8 cellular contexts compared by ENCODE assay signal in the genomic region with DNA sequence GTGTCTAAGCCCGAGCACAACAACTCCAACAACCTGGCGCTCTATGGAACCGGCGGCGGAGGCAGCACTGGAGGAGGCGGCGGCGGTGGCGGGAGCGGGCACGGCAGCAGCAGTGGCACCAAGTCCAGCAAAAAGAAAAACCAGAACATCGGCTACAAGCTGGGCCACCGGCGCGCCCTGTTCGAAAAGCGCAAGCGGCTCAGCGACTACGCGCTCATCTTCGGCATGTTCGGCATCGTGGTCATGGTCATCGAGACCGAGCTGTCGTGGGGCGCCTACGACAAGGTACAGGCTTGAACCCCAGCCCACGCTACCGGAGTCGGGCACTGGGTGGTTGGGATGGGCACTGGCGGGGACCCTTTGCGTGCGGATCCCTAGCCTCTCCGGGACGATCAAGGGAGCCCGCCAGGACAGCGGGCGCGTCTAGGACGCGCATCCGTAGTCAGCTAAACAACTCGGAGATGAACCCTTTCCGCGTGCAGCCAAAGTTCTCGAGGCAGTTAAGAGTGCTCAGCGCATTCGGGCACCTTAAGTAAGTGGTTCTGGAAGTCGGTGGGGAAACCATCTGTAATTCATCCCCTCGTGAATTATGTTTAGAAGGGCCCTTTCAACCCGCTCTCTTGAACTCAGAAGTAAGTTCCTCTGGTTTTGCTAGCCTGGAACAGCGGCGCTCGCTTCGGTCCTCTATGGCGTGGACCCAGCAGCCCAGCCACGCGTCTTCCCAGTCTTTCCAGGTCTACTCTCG. TPM values are rescaled to one million over a fixed set of nuclear protein-coding genes. Genes with fewer than 3 reads are reported as not detected.
DNase-seq lines count a peak whose midpoint lies in the region; ATAC-seq and TF ChIP-seq lines count a peak whose summit lies in the region.

No MANE protein-coding gene starts in this region.

- no peaks in the 10 kb centered on the region for H3K36me3 ChIP-seq in parathyroid adenoma (ENCODE audit: control insufficient read depth, insufficient read depth, low read length)
- no peaks in the 10 kb centered on the region for H3K36me3 ChIP-seq in A673 (ENCODE audit: insufficient read depth, low read length, poor library complexity, severe bottlenecking)

- peak; percentile 43 for DNase-seq in NCI-H526 treated with DMSO at 0.1 percent for 48 hours (lab: John Stamatoyannopoulos, UW)
- DNase-seq in fibroblast of the aortic adventitia (ENCODE audit: low read depth) = peak; percentile 0
- no peak for DNase-seq in A673 (ENCODE audit: low spot score)
- no peak for DNase-seq in CD1c-positive myeloid dendritic cell (ENCODE audit: extremely low spot score)
- DNase-seq in SHP77 treated with DMSO at 0.1 percent for 48 hours (lab: John Stamatoyannopoulos, UW) = no peak

- H3K9me3 ChIP-seq in parathyroid adenoma (ENCODE audit: control insufficient read depth, low read length) = no peaks in the 10 kb centered on the region
- H3K9me3 ChIP-seq in A673 (ENCODE audit: low read depth, low read length, poor library complexity, severe bottlenecking) = no peaks in the 10 kb centered on the region

- H3K4me1 ChIP-seq in parathyroid adenoma (peaks cover 6% of the 10 kb centered on the region), A673 (ENCODE audit: insufficient read depth, low read length, poor library complexity, severe bottlenecking) (no peaks in the 10 kb centered on the region)

- no peak overlapping the region for H3K9ac ChIP-seq in parathyroid adenoma

- H3K79me2 ChIP-seq in parathyroid adenoma = no peaks in the 10 kb centered on the region

- H3K4me3 ChIP-seq in GM08714 (ENCODE audit: low read length) (peak overlapping the region; percentile 79), fibroblast of the aortic adventitia (ENCODE audit: low read depth, low read length) (no peak overlapping the region), parathyroid adenoma (ENCODE audit: low read depth, low read length) (peak overlapping the region; percentile 56), A673 (ENCODE audit: low read depth, low read length, poor library complexity, severe bottlenecking) (no peak overlapping the region)

- TF ChIP-seq CTCF in fibroblast of the aortic adventitia (IDR thresholded peaks at IDR 0.05; ENCODE audit: insufficient read depth, low read length) (no peak), parathyroid adenoma (IDR thresholded peaks at IDR 0.05) (no peak), A673 (conservative IDR thresholded peaks at IDR 0.05; ENCODE audit: low read depth, low read length) (no peak)

- BruUV-seq in A673 (replicated peaks; lab: Mats Ljungman, UMichigan) = no TSS peak

- CTCF ChIA-PET in A673 (lab: Charles Lee) = no interaction called here

- POLR2A ChIA-PET in A673 (lab: Charles Lee; ENCODE audit: low non-redundant PET) = no interaction called here

- peak overlapping the region; percentile 64 for H3K27ac ChIP-seq in parathyroid adenoma
- no peak overlapping the region for H3K27ac ChIP-seq in A673 (ENCODE audit: low read depth, low read length, poor library complexity, severe bottlenecking)

- H3K27me3 ChIP-seq in parathyroid adenoma (ENCODE audit: control insufficient read depth, insufficient read depth, low read length) = no peaks in the 10 kb centered on the region
- peaks cover 93% of the 10 kb centered on the region for H3K27me3 ChIP-seq in A673 (replicated peaks; ENCODE audit: insufficient read depth, low read depth, low read length, poor library complexity)

- peak overlapping the region; percentile 94 for H2AFZ ChIP-seq in parathyroid adenoma

- ATAC-seq in GM21529 (IDR thresholded peaks at IDR 0.05; ENCODE audit: unreplicated experiment) = no peak

- intact Hi-C loops in A673 (cut with micrococcal nuclease; ENCODE audit: unreplicated experiment) = loop anchor here (5.0 kb wide), 1 partner anchor 686 kb away; no protein-coding TSS in a partner anchor

- H3K4me2 ChIP-seq in parathyroid adenoma (ENCODE audit: low read length) = peak overlapping the region; percentile 85

RNA-seq across cellular contexts. Expression of gene KCNN2, which starts 1.3 kb away (rescaled TPM):
- total RNA-seq in fibroblast of the aortic adventitia (ENCODE audit: low replicate concordance) = not detected in 2 replicates
- 0.17 and 0.28 TPM in 2 replicates for total RNA-seq in A673 (2021)

Comparison
In these comparisons a context has a peak if more than half of its experiments do, and no peak if none do; other contexts are left out.
1. H3K4me3 ChIP-seq: peak in GM08714 (single experiment) and parathyroid adenoma (single experiment); none in fibroblast of the aortic adventitia (single experiment) and A673 (single experiment).
2. DNase-seq: peak in NCI-H526 treated with DMSO at 0.1 percent for 48 hours (single experiment) and fibroblast of the aortic adventitia (single experiment); none in A673 (single experiment), CD1c-positive myeloid dendritic cell (single experiment) and SHP77 treated with DMSO at 0.1 percent for 48 hours (single experiment).